ENCODE assay signal across 18 cellular contexts in the genomic region with DNA sequence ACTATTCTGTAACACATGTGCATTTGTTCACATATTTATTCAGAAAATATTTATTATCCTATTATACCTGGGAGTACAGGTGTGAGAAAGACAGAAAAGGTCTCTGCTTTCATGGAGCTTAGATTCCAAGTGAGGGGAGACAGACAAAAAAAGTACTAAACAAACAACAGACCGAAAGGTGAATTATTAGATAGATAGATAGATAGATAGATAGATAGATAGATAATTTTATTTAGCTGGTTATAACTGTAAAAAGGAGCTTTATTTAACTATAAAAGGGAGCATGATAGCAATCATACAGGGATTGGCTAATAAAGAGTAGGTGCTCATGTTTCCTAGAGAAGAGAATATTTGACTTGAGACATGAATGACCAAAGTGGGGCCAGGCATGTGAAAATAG.
DNase-seq lines count a peak whose midpoint lies in the region; ATAC-seq, FAIRE-seq and TF ChIP-seq lines count a peak whose summit lies in the region.
"Had no signal": no experiment of that assay in that cellular context is flagged by ENCODE, and none has a peak within 500 bp of the region (broad histone marks: within the 10 kb centered on the region; RNA-seq: fewer than 3 reads in every experiment).

No MANE protein-coding gene starts in this region.

- H3K27me3 ChIP-seq in K562 (ENCODE audit: control insufficient read depth in 2 of 2, insufficient read depth in 2 of 2, low read length in 2 of 2) (no peaks in the 10 kb centered on the region), mesenchymal stem cell (ENCODE audit: control insufficient read depth in 1 of 2, insufficient read depth in 1 of 2, low read length in 2 of 2) (no peaks in the 10 kb centered on the region)
- H3K27me3 ChIP-seq: BLaER1 treated with 17β-estradiol and CSF1 and Interleukin-3, amounts not matched to agents 10 nM and 100 nM had no signal

- H3K9ac ChIP-seq in K562 (ENCODE audit: insufficient read depth in 1 of 2, low read depth in 2 of 2, low read length in 2 of 2) (no peak overlapping the region), mesenchymal stem cell (ENCODE audit: low read length) (no peak overlapping the region)
- H3K9ac ChIP-seq: BLaER1 treated with 17β-estradiol and CSF1 and Interleukin-3, amounts not matched to agents 10 nM and 100 nM; GM23248 had no signal

- H3K36me3 ChIP-seq in K562 (ENCODE audit: control insufficient read depth, insufficient read depth, low read length) (no peaks in the 10 kb centered on the region), mesenchymal stem cell (ENCODE audit: control insufficient read depth in 1 of 2, insufficient read depth in 2 of 2, low read depth in 1 of 2, low read length in 2 of 2) (no peaks in the 10 kb centered on the region)
- H3K36me3 ChIP-seq: BLaER1 treated with 17β-estradiol and CSF1 and Interleukin-3, amounts not matched to agents 10 nM and 100 nM had no signal

- H3K4me2 ChIP-seq in K562 (ENCODE audit: insufficient read depth, low read length) (no peak overlapping the region), mesenchymal stem cell (ENCODE audit: low read length, poor library complexity, severe bottlenecking) (no peak overlapping the region)

- H2AFZ ChIP-seq in K562 (ENCODE audit: low read depth, low read length) (no peak overlapping the region), mesenchymal stem cell (ENCODE audit: low read depth, low read length) (no peak overlapping the region)
- H2AFZ ChIP-seq: GM23248 had no signal

- peaks cover 4% of the 10 kb centered on the region for H3K9me3 ChIP-seq in K562 (replicated peaks; ENCODE audit: control insufficient read depth, insufficient read depth, low read depth, low read length)
- no peaks in the 10 kb centered on the region for H3K9me3 ChIP-seq in mesenchymal stem cell (ENCODE audit: control insufficient read depth, low read length)

- TF ChIP-seq EP300 in K562 (IDR thresholded peaks at IDR 0.05; ENCODE audit: low read length) = no peak

- no peak overlapping the region for H3K14ac ChIP-seq in mesenchymal stem cell (ENCODE audit: low read length in 2 of 2)

- no peak overlapping the region for H2AK5ac ChIP-seq in mesenchymal stem cell (ENCODE audit: low read length, severe bottlenecking)

- WGBS in K562 (ENCODE audit: insufficient coverage, low coverage, missing lambda C conversion rate) = 31% methylated on average over 1 of the region's 1 CpG
- no CpG with 5 or more reads among the region's 1 CpG for WGBS in mesenchymal stem cell

- no peak overlapping the region for H3K23ac ChIP-seq in mesenchymal stem cell (ENCODE audit: low read length in 2 of 2)

- H3K79me1 ChIP-seq in mesenchymal stem cell (replicated peaks; ENCODE audit: low read length, poor library complexity, severe bottlenecking) = no peaks in the 10 kb centered on the region

- no peak for TF ChIP-seq CTCF in natural killer cell (IDR thresholded peaks at IDR 0.05)
- no peak for TF ChIP-seq CTCF in K562 (IDR thresholded peaks at IDR 0.05 in 2 of 3, conservative IDR thresholded peaks at IDR 0.05 in 1 of 3; ENCODE audit: insufficient read depth in 2 of 3, low read depth in 1 of 3, low read length in 3 of 3)
- no peak for TF ChIP-seq CTCF in MCF 10A (IDR thresholded peaks at IDR 0.05; ENCODE audit: unreplicated experiment)

- BruUV-seq in K562 (replicated peaks; lab: Mats Ljungman, UMichigan) (no TSS peak), MCF 10A (replicated peaks; lab: Mats Ljungman, UMichigan) (no TSS peak)

- peaks cover 43 to 47% of the 10 kb centered on the region in 2 donors for H3K4me1 Mint-ChIP-seq in natural killer cell treated with Interleukin-12 subunit alpha and Interleukin-12 subunit beta and Interleukin-15 and Interleukin-18, amount 100 ng/mL, for 72 hours (ENCODE audit: low read depth in 2 of 2)
- H3K4me1 Mint-ChIP-seq in natural killer cell (peaks cover 0 to 7% of the 10 kb centered on the region in 2 donors), MCF 10A (ENCODE audit: insufficient read depth, unreplicated experiment) (peaks cover 56% of the 10 kb centered on the region)

- peak overlapping the region in 1 of 2 experiments; percentile 85 for H3K4ac ChIP-seq in mesenchymal stem cell (ENCODE audit: low read depth in 1 of 2, low read length in 2 of 2)

- H3K27ac ChIP-seq in K562 (ENCODE audit: extremely low read depth, low read depth, low read length) = no peak overlapping the region
- H3K27ac ChIP-seq in mesenchymal stem cell (ENCODE audit: low read length, poor library complexity, severe bottlenecking) = no peak overlapping the region
- H3K27ac ChIP-seq: 22Rv1, GM23248, HL-60 had no signal

- H3K27me3 Mint-ChIP-seq in natural killer cell treated with Interleukin-12 subunit alpha and Interleukin-12 subunit beta and Interleukin-15 and Interleukin-18, amount 100 ng/mL, for 72 hours = no peaks in the 10 kb centered on the region
- H3K27me3 Mint-ChIP-seq in natural killer cell (ENCODE audit: low read depth in 2 of 2) = no peaks in the 10 kb centered on the region
- H3K27me3 Mint-ChIP-seq in MCF 10A (ENCODE audit: insufficient read depth, unreplicated experiment) = no peaks in the 10 kb centered on the region
- H3K27me3 Mint-ChIP-seq: CD4-positive, CD25-positive, alpha-beta regulatory T cell had no signal

- in situ Hi-C loops in K562 (cut with MboI) = no loop called here

- FAIRE-seq in K562 (lab: Jason Lieb, UNC) = no peak
- FAIRE-seq: GM12878, GM18507, H54 had no signal

- no peak overlapping the region for H3K4me3 Mint-ChIP-seq in natural killer cell treated with Interleukin-12 subunit alpha and Interleukin-12 subunit beta and Interleukin-15 and Interleukin-18, amount 100 ng/mL, for 72 hours
- no peak overlapping the region for H3K4me3 Mint-ChIP-seq in natural killer cell
- no peak overlapping the region for H3K4me3 Mint-ChIP-seq in MCF 10A (ENCODE audit: unreplicated experiment)
- H3K4me3 Mint-ChIP-seq: CD4-positive, CD25-positive, alpha-beta regulatory T cell had no signal

- DNase-seq in natural killer cell treated with Interleukin-12 subunit alpha and Interleukin-12 subunit beta and Interleukin-15 and Interleukin-18, amount 100 ng/mL, for 72 hours (ENCODE audit: low spot score) = no peak
- DNase-seq in natural killer cell (no peak), K562 (ENCODE audit: extremely low read depth in 1 of 4, low spot score in 3 of 4) (no peak), mesenchymal stem cell (no peak), MCF 10A (ENCODE audit: unreplicated experiment) (no peak), SHP77 treated with DMSO at 0.1 percent for 48 hours (lab: John Stamatoyannopoulos, UW) (no peak)
- DNase-seq: ACHN; CD4-positive, CD25-positive, alpha-beta regulatory T cell; DMS 273 treated with DMSO at 0.1 percent for 48 hours; GM23248; KBM-7 had no signal

- no peak for TF ChIP-seq POLR2A in K562 (conservative IDR thresholded peaks at IDR 0.05)

- no peaks in the 10 kb centered on the region for H3K9me3 Mint-ChIP-seq in natural killer cell treated with Interleukin-12 subunit alpha and Interleukin-12 subunit beta and Interleukin-15 and Interleukin-18, amount 100 ng/mL, for 72 hours
- no peaks in the 10 kb centered on the region for H3K9me3 Mint-ChIP-seq in natural killer cell
- peaks cover 8% of the 10 kb centered on the region for H3K9me3 Mint-ChIP-seq in MCF 10A (ENCODE audit: unreplicated experiment)

- ATAC-seq in natural killer cell treated with Interleukin-12 subunit alpha and Interleukin-12 subunit beta and Interleukin-15 and Interleukin-18, amount 100 ng/mL, for 72 hours = no peak
- ATAC-seq in natural killer cell (no peak), K562 (no peak), HG02970 (IDR thresholded peaks at IDR 0.05; ENCODE audit: low FRiP score, unreplicated experiment) (no peak)
- ATAC-seq: GM12878 had no signal

- intact Hi-C loops in natural killer cell (cut with micrococcal nuclease) (no loop called here), K562 (cut with micrococcal nuclease) (loop anchor here (10.0 kb wide), 1 partner anchor 187 kb away; no protein-coding TSS in a partner anchor), MCF 10A (cut with micrococcal nuclease) (loop anchor here (5.0 kb wide), 1 partner anchor 46 kb away; no protein-coding TSS in a partner anchor)

- H3K27ac Mint-ChIP-seq in natural killer cell treated with Interleukin-12 subunit alpha and Interleukin-12 subunit beta and Interleukin-15 and Interleukin-18, amount 100 ng/mL, for 72 hours = peak overlapping the region; percentile 12 to 14
- H3K27ac Mint-ChIP-seq in natural killer cell (no peak overlapping the region), MCF 10A (ENCODE audit: low read depth, unreplicated experiment) (no peak overlapping the region)

- H2BK15ac ChIP-seq in mesenchymal stem cell (ENCODE audit: low read depth, poor library complexity, severe bottlenecking) = no peak overlapping the region

- H3K79me2 ChIP-seq in K562 (ENCODE audit: control insufficient read depth, insufficient read depth, low read length) = no peaks in the 10 kb centered on the region

- H4K20me1 ChIP-seq in K562 (replicated peaks; ENCODE audit: control insufficient read depth, insufficient read depth, low read length) = no peaks in the 10 kb centered on the region
- H4K20me1 ChIP-seq: BLaER1 treated with 17β-estradiol and CSF1 and Interleukin-3, amounts not matched to agents 10 nM and 100 nM had no signal

- H3K36me3 Mint-ChIP-seq in natural killer cell treated with Interleukin-12 subunit alpha and Interleukin-12 subunit beta and Interleukin-15 and Interleukin-18, amount 100 ng/mL, for 72 hours = peaks cover 6% of the 10 kb centered on the region
- H3K36me3 Mint-ChIP-seq in natural killer cell (no peaks in the 10 kb centered on the region), MCF 10A (ENCODE audit: insufficient read depth, unreplicated experiment) (no peaks in the 10 kb centered on the region)
- H3K36me3 Mint-ChIP-seq: CD4-positive, CD25-positive, alpha-beta regulatory T cell had no signal

- H3K4me1 ChIP-seq in K562 (replicated peaks in 1 of 2; ENCODE audit: control insufficient read depth in 2 of 2, insufficient read depth in 2 of 2, low read length in 2 of 2) (peaks cover 4 to 28% of the 10 kb centered on the region in 2 experiments; a peak in 4 of 5 replicates), mesenchymal stem cell (ENCODE audit: control insufficient read depth, insufficient read depth, low read depth, low read length) (peaks cover 3% of the 10 kb centered on the region)

- H2BK5ac ChIP-seq in mesenchymal stem cell (ENCODE audit: low read depth, low read length, poor library complexity, severe bottlenecking) = no peak overlapping the region

- no peak overlapping the region for H4K91ac ChIP-seq in mesenchymal stem cell (ENCODE audit: low read length)

- peak overlapping the region; percentile 65 for H2BK120ac ChIP-seq in mesenchymal stem cell (ENCODE audit: low read depth, low read length)

- peak overlapping the region; percentile 83 to 86 for H3K18ac ChIP-seq in mesenchymal stem cell (ENCODE audit: low read depth in 1 of 2, low read length in 2 of 2)

- POLR2A ChIA-PET in K562 (lab: Yijun Ruan, JAX) (no interaction called here), MCF 10A (lab: Yijun Ruan, JAX) (interaction anchor here (0.5 to 1.6 kb wide), 5 partner anchors 14 to 936 kb away, joined by 3 to 6 read pairs (median 3); a partner anchor contains a TSS)

- H3K4me3 ChIP-seq in K562 (no peak overlapping the region), mesenchymal stem cell (ENCODE audit: insufficient read depth in 1 of 2, low read depth in 1 of 2, low read length in 2 of 2) (no peak overlapping the region)
- H3K4me3 ChIP-seq: BLaER1 treated with 17β-estradiol and CSF1 and Interleukin-3, amounts not matched to agents 10 nM and 100 nM; GM12878; GM23248 had no signal

- H3K9me1 ChIP-seq in K562 (ENCODE audit: control insufficient read depth, insufficient read depth, low read length) = no peaks in the 10 kb centered on the region

- CTCF ChIA-PET in K562 (lab: Yijun Ruan, JAX; ENCODE audit: low intra/inter-chr PET ratio) (interaction anchor here (0.7 kb wide), 1 partner anchor 33 kb away, joined by 3 read pairs; no protein-coding TSS in a partner anchor), MCF 10A (lab: Yijun Ruan, JAX) (interaction anchor here (0.5 to 1.8 kb wide), 7 partner anchors 13 to 408 kb away, joined by 3 to 9 read pairs (median 5); no protein-coding TSS in a partner anchor)

- no peak for TF ChIP-seq RAD21 in K562 (CRISPR knock-in tag; conservative IDR thresholded peaks at IDR 0.05 in 1 of 2, IDR thresholded peaks at IDR 0.05 in 1 of 2)

- peak overlapping the region; percentile 1 to 89 for H2BK12ac ChIP-seq in mesenchymal stem cell (ENCODE audit: low read length in 2 of 2)

- H4K8ac ChIP-seq in mesenchymal stem cell (ENCODE audit: low read length) = no peak overlapping the region

Comparison
In these comparisons a context has a peak if more than half of its experiments do, and no peak if none do; other contexts are left out.
1. H3K27ac Mint-ChIP-seq: peak in natural killer cell treated with Interleukin-12 subunit alpha and Interleukin-12 subunit beta and Interleukin-15 and Interleukin-18, amount 100 ng/mL, for 72 hours (2 of 2); none in natural killer cell (0 of 2) and MCF 10A (single experiment).